Comparison of ENCODE assay signal across 1 cellular context in genomic region chr14:50303744-50304471, GRCh38.
TF ChIP-seq lines count a peak whose summit lies in the region.

No MANE protein-coding gene starts in this region.

TF ChIP-seq in HepG2, 621 proteins besides CTCF, POLR2A, EP300 and RAD21 (continued from another document and continues in another):
- no peak for TF ChIP-seq ZNF639 (CRISPR knock-in tag; conservative IDR thresholded peaks at IDR 0.05)
- TF ChIP-seq ZNF543 (CRISPR knock-in tag; IDR thresholded peaks at IDR 0.05): no peak
- peak; percentile 31; the same call in 1 of the 2 replicates for TF ChIP-seq YEATS2 (CRISPR knock-in tag; IDR thresholded peaks at IDR 0.05; ENCODE audit: borderline replicate concordance)
- no peak for TF ChIP-seq SRY (CRISPR knock-in tag; IDR thresholded peaks at IDR 0.05)
- no peak for TF ChIP-seq HIC2 (CRISPR knock-in tag; IDR thresholded peaks at IDR 0.05; ENCODE audit: low read depth)
- TF ChIP-seq DR1 (CRISPR knock-in tag; IDR thresholded peaks at IDR 0.05): no peak
- 0 out of 2 replicates have a peak, but pooled peaks have one; percentile 43 for TF ChIP-seq ZNF609 (CRISPR knock-in tag; IDR thresholded peaks at IDR 0.05; ENCODE audit: borderline replicate concordance)
- no peak for TF ChIP-seq PRDM15 (CRISPR knock-in tag; IDR thresholded peaks at IDR 0.05)
- peak; percentile 75; the same call in 1 of the 2 replicates for TF ChIP-seq ZNF12 (CRISPR knock-in tag; IDR thresholded peaks at IDR 0.05)
- no peak for TF ChIP-seq ZNF704 (CRISPR knock-in tag; IDR thresholded peaks at IDR 0.05; ENCODE audit: borderline replicate concordance)
- no peak for TF ChIP-seq ZNF646 (CRISPR knock-in tag; IDR thresholded peaks at IDR 0.05)
- TF ChIP-seq ZNF614 (CRISPR knock-in tag; IDR thresholded peaks at IDR 0.05; ENCODE audit: borderline replicate concordance): peak; percentile 94
- no peak for TF ChIP-seq ZNF615 (CRISPR knock-in tag; IDR thresholded peaks at IDR 0.05; ENCODE audit: borderline replicate concordance)
- no peak for TF ChIP-seq REXO4 (CRISPR knock-in tag; IDR thresholded peaks at IDR 0.05; ENCODE audit: borderline replicate concordance)
- no peak for TF ChIP-seq ZNF337 (CRISPR knock-in tag; IDR thresholded peaks at IDR 0.05; ENCODE audit: borderline replicate concordance, low read depth)
- no peak for TF ChIP-seq SPEN (CRISPR knock-in tag; IDR thresholded peaks at IDR 0.05; ENCODE audit: low read depth)
- TF ChIP-seq MAFG (CRISPR knock-in tag; IDR thresholded peaks at IDR 0.05): no peak
- TF ChIP-seq MXI1 (IDR thresholded peaks at IDR 0.05; ENCODE audit: borderline replicate concordance, low read depth, low read length): no peak; the same call in 2 of the 3 replicates
- TF ChIP-seq NRL (CRISPR knock-in tag; IDR thresholded peaks at IDR 0.05; ENCODE audit: borderline replicate concordance): no peak
- TF ChIP-seq TBX3 (IDR thresholded peaks at IDR 0.05; ENCODE audit: borderline replicate concordance): no peak
- TF ChIP-seq ZFP37 (CRISPR knock-in tag; IDR thresholded peaks at IDR 0.05; ENCODE audit: borderline replicate concordance): no peak
- TF ChIP-seq HCFC1 (IDR thresholded peaks at IDR 0.05; ENCODE audit: low read depth, low read length): no peak
- peak; percentile 92 for TF ChIP-seq BCL6 (CRISPR knock-in tag; IDR thresholded peaks at IDR 0.05)
- TF ChIP-seq PITX1 (CRISPR knock-in tag; IDR thresholded peaks at IDR 0.05): peak; percentile 74; the same call in 1 of the 2 replicates
- TF ChIP-seq ZNF280D (CRISPR knock-in tag; IDR thresholded peaks at IDR 0.05): no peak
- TF ChIP-seq ZNF446 (CRISPR knock-in tag; IDR thresholded peaks at IDR 0.05): no peak
- TF ChIP-seq KLF15 (CRISPR knock-in tag; IDR thresholded peaks at IDR 0.05; ENCODE audit: borderline replicate concordance): no peak
- peak; percentile 52; the same call in 1 of the 2 replicates for TF ChIP-seq NCOR1 (IDR thresholded peaks at IDR 0.05; ENCODE audit: borderline replicate concordance, low read length)
- TF ChIP-seq FOXJ3 (CRISPR knock-in tag; IDR thresholded peaks at IDR 0.05; ENCODE audit: borderline replicate concordance): peak; percentile 55; the same call in 1 of the 2 replicates
- TF ChIP-seq ZNF484 (CRISPR knock-in tag; IDR thresholded peaks at IDR 0.05; ENCODE audit: borderline replicate concordance, low read depth): no peak
- TF ChIP-seq PBX2 (CRISPR knock-in tag; IDR thresholded peaks at IDR 0.05): no peak
